Comparison of ENCODE assay signal across 18 cellular contexts in genomic region chr2:177225965-177226360, GRCh38. TPM values are rescaled to one million over a fixed set of nuclear protein-coding genes. Genes with fewer than 3 reads are reported as not detected.
A peak's percentile ranks its signal among the peaks of the same experiment; 100 is the strongest.
DNase-seq lines count a peak whose midpoint lies in the region; ATAC-seq and FAIRE-seq lines count a peak whose summit lies in the region.
"Had no signal": no experiment of that assay in that cellular context is flagged by ENCODE, and none has a peak within 500 bp of the region (broad histone marks: within the 10 kb centered on the region; RNA-seq: fewer than 3 reads in every experiment).

No MANE protein-coding gene starts in this region.

- no peaks in the 10 kb centered on the region for H3K27me3 ChIP-seq in aorta (ENCODE audit: control insufficient read depth in 1 of 2, insufficient read depth in 2 of 2, low read length in 1 of 2)
- H3K27me3 ChIP-seq: body of pancreas had no signal

- H3K9me3 Mint-ChIP-seq in immature natural killer cell = no peaks in the 10 kb centered on the region

- intact Hi-C loops in aorta (cut with DNase I) = no loop called here

- no peak overlapping the region for H3K4me3 ChIP-seq in aorta (ENCODE audit: low read length in 2 of 2)
- H3K4me3 ChIP-seq: body of pancreas, SJCRH30 had no signal

- H3K27ac ChIP-seq in aorta (ENCODE audit: low read depth in 1 of 2, low read length in 2 of 2) = no peak overlapping the region
- H3K27ac ChIP-seq: body of pancreas, SJCRH30, VCaP had no signal

- no peak overlapping the region for H3K4me3 Mint-ChIP-seq in immature natural killer cell

- H3K36me3 Mint-ChIP-seq in immature natural killer cell = peaks cover 5 to 27% (median 16%) of the 10 kb centered on the region in 3 donors

- no peak for ATAC-seq in aorta (ENCODE audit: low FRiP score)
- ATAC-seq in HG03108 (IDR thresholded peaks at IDR 0.05; ENCODE audit: unreplicated experiment) = no peak
- ATAC-seq: body of pancreas had no signal

- no peaks in the 10 kb centered on the region for H3K9me3 ChIP-seq in aorta (ENCODE audit: control insufficient read depth, low read length)
- H3K9me3 ChIP-seq: body of pancreas had no signal

- no peaks in the 10 kb centered on the region for H3K4me1 ChIP-seq in aorta (ENCODE audit: control insufficient read depth in 1 of 2, insufficient read depth in 2 of 2, low read length in 2 of 2)
- H3K4me1 ChIP-seq: body of pancreas, SJCRH30 had no signal

- DNase-seq in DMS53 (lab: John Stamatoyannopoulos, UW) (peak; percentile 30), DMS53 treated with DMSO at 0.1 percent for 48 hours (lab: John Stamatoyannopoulos, UW; ENCODE audit: unreplicated experiment) (no peak), immature natural killer cell (no peak), Ammon's horn (ENCODE audit: low spot score) (no peak), aorta (no peak)
- DNase-seq: 8988T; activated T-cell treated with anti-CD3 and anti-CD28 coated beads, Interleukin-2, amount 50 U/mL, for 1 hour; body of pancreas; foreskin melanocyte; MM.1S; nucleus accumbens; SJCRH30; stimulated activated naive CD8-positive, alpha-beta T cell treated with anti-CD3 and anti-CD28 coated beads, Interleukin-15, Interleukin-2, amounts not matched to agents 100 U/mL and 50 U/mL, for 24 hours had no signal

- peaks cover 10 to 16% (median 15%) of the 10 kb centered on the region in 3 donors for H3K27me3 Mint-ChIP-seq in immature natural killer cell (ENCODE audit: low read depth in 3 of 3)

- peaks cover 28 to 76% of the 10 kb centered on the region in 2 donors for H3K4me1 Mint-ChIP-seq in immature natural killer cell

- peak; percentile 49 for FAIRE-seq in G401.6 (lab: Jason Lieb, UNC)
- FAIRE-seq in TTC549 (lab: Jason Lieb, UNC) = peak; percentile 60
- FAIRE-seq: D721Med had no signal

- peak overlapping the region; percentile 62 to 74 (median 70) for H3K27ac Mint-ChIP-seq in immature natural killer cell

- WGBS in aorta, 2 donors = 44 to 53% methylated on average over 2 of the region's 2 CpGs

- peaks cover 4 to 9% of the 10 kb centered on the region in 2 donors for H3K36me3 ChIP-seq in aorta (ENCODE audit: control insufficient read depth in 1 of 2, insufficient read depth in 2 of 2, low read length in 1 of 2)

RNA-seq across cellular contexts. Expression of gene HNRNPA3, which starts 13.4 kb away (rescaled TPM):
- polyA plus RNA-seq in immature natural killer cell = 10 to 100 TPM; 47.7 to 85.5 (median 49.7) TPM
- 100 to 1,000 TPM; 149 to 178 TPM for total RNA-seq in aorta
- 100 to 1,000 TPM; 118 to 139 TPM for polyA plus RNA-seq in aorta

RNA-seq across cellular contexts. Expression of gene NFE2L2, which starts 38.6 kb away (rescaled TPM):
- polyA plus RNA-seq in immature natural killer cell (10 to 100 TPM; 36.9 to 50.2 (median 41.2) TPM), aorta (100 to 1,000 TPM in 1 of 2 donors, 10 to 100 TPM in 1; 83.4 to 103 TPM)
- 100 to 1,000 TPM; 101 to 131 TPM for total RNA-seq in aorta
